10 cellular contexts compared by ENCODE assay signal in genomic region chr9:1619915-1620705, GRCh38.
A peak's percentile ranks its signal among the peaks of the same experiment; 100 is the strongest.
DNase-seq lines count a peak whose midpoint lies in the region; ATAC-seq and TF ChIP-seq lines count a peak whose summit lies in the region.
"Had no signal": no experiment of that assay in that cellular context is flagged by ENCODE, and none has a peak within 500 bp of the region (broad histone marks: within the 10 kb centered on the region; RNA-seq: fewer than 3 reads in every experiment).

No MANE protein-coding gene starts in this region.

- no peaks in the 10 kb centered on the region for H3K36me3 ChIP-seq in parathyroid adenoma (ENCODE audit: control insufficient read depth, insufficient read depth, low read length)
- no peaks in the 10 kb centered on the region for H3K36me3 ChIP-seq in suprapubic skin

- TF ChIP-seq CTCF in parathyroid adenoma (IDR thresholded peaks at IDR 0.05) (peak; percentile 41), suprapubic skin (IDR thresholded peaks at IDR 0.05) (peak in 1 of 2 donors; percentile 25)

- no peaks in the 10 kb centered on the region for H3K9me3 ChIP-seq in parathyroid adenoma (ENCODE audit: control insufficient read depth, low read length)
- H3K9me3 ChIP-seq in suprapubic skin, result no peaks in the 10 kb centered on the region

- H3K27me3 ChIP-seq in parathyroid adenoma (ENCODE audit: control insufficient read depth, insufficient read depth, low read length) (no peaks in the 10 kb centered on the region), suprapubic skin (no peaks in the 10 kb centered on the region)

- peak in 2 of 3 experiments; percentile 5 to 10 for DNase-seq in NCI-H1417 (lab: John Stamatoyannopoulos, UW)
- no peak for DNase-seq in NCI-H1417 treated with DMSO at 0.1 percent for 48 hours (lab: John Stamatoyannopoulos, UW)
- peak; percentile 20 for DNase-seq in NCI-H1694 treated with DMSO at 0.1 percent for 48 hours (lab: John Stamatoyannopoulos, UW)
- peak; percentile 1 for DNase-seq in cerebellum (ENCODE audit: low spot score)
- DNase-seq in activated naive CD4-positive, alpha-beta T cell treated with anti-CD3 and anti-CD28 coated beads, Interleukin-2, amount 10 ng/mL, durations not matched to agents 7 days and 5 days, result no peak
- no peak for DNase-seq in suprapubic skin (ENCODE audit: low spot score in 2 of 2)
- DNase-seq: activated CD4-positive, alpha-beta T cell treated with anti-CD3 and anti-CD28 coated beads for 4 hours had no signal

- CTCF ChIA-PET in activated naive CD4-positive, alpha-beta T cell treated with anti-CD3 and anti-CD28 coated beads, Interleukin-2, amount 10 ng/mL, durations not matched to agents 7 days and 5 days (lab: Charles Lee), result no interaction called here

- ATAC-seq in HG03139 (IDR thresholded peaks at IDR 0.05; ENCODE audit: unreplicated experiment), result no peak
- ATAC-seq: stimulated activated memory B cell treated with anti-CD40 and anti-IgM and Interleukin-4, amounts not matched to agents 10 μg/mL and 1 μg/mL and 100 μg/mL, for 72 hours had no signal

- H3K27ac Mint-ChIP-seq in activated naive CD4-positive, alpha-beta T cell treated with anti-CD3 and anti-CD28 coated beads, Interleukin-2, amount 10 ng/mL, durations not matched to agents 7 days and 5 days, result no peak overlapping the region
- H3K27ac Mint-ChIP-seq: stimulated activated memory B cell treated with anti-CD40 and anti-IgM and Interleukin-4, amounts not matched to agents 10 μg/mL and 1 μg/mL and 100 μg/mL, for 72 hours had no signal

- H3K9me3 Mint-ChIP-seq in activated naive CD4-positive, alpha-beta T cell treated with anti-CD3 and anti-CD28 coated beads, Interleukin-2, amount 10 ng/mL, durations not matched to agents 7 days and 5 days, result no peaks in the 10 kb centered on the region

- H3K4me3 ChIP-seq in parathyroid adenoma (ENCODE audit: low read depth, low read length) (no peak overlapping the region), suprapubic skin (no peak overlapping the region)

- no peaks in the 10 kb centered on the region for H3K79me2 ChIP-seq in parathyroid adenoma

- no peaks in the 10 kb centered on the region for H3K36me3 Mint-ChIP-seq in activated naive CD4-positive, alpha-beta T cell treated with anti-CD3 and anti-CD28 coated beads, Interleukin-2, amount 10 ng/mL, durations not matched to agents 7 days and 5 days
- H3K36me3 Mint-ChIP-seq: stimulated activated memory B cell treated with anti-CD40 and anti-IgM and Interleukin-4, amounts not matched to agents 10 μg/mL and 1 μg/mL and 100 μg/mL, for 72 hours had no signal

- H3K4me1 ChIP-seq in parathyroid adenoma, result no peaks in the 10 kb centered on the region
- H3K4me1 ChIP-seq in suprapubic skin, result no peaks in the 10 kb centered on the region

- H3K4me2 ChIP-seq in parathyroid adenoma (ENCODE audit: low read length), result no peak overlapping the region

- H3K4me1 Mint-ChIP-seq in activated naive CD4-positive, alpha-beta T cell treated with anti-CD3 and anti-CD28 coated beads, Interleukin-2, amount 10 ng/mL, durations not matched to agents 7 days and 5 days, result no peaks in the 10 kb centered on the region
- H3K4me1 Mint-ChIP-seq: stimulated activated memory B cell treated with anti-CD40 and anti-IgM and Interleukin-4, amounts not matched to agents 10 μg/mL and 1 μg/mL and 100 μg/mL, for 72 hours had no signal

- no peaks in the 10 kb centered on the region for H3K27me3 Mint-ChIP-seq in activated naive CD4-positive, alpha-beta T cell treated with anti-CD3 and anti-CD28 coated beads, Interleukin-2, amount 10 ng/mL, durations not matched to agents 7 days and 5 days
- H3K27me3 Mint-ChIP-seq: stimulated activated memory B cell treated with anti-CD40 and anti-IgM and Interleukin-4, amounts not matched to agents 10 μg/mL and 1 μg/mL and 100 μg/mL, for 72 hours had no signal

- no peak for TF ChIP-seq POLR2A in suprapubic skin (IDR thresholded peaks at IDR 0.05)

- H3K9ac ChIP-seq in parathyroid adenoma, result no peak overlapping the region

- no peak overlapping the region for H3K4me3 Mint-ChIP-seq in activated naive CD4-positive, alpha-beta T cell treated with anti-CD3 and anti-CD28 coated beads, Interleukin-2, amount 10 ng/mL, durations not matched to agents 7 days and 5 days
- H3K4me3 Mint-ChIP-seq: stimulated activated memory B cell treated with anti-CD40 and anti-IgM and Interleukin-4, amounts not matched to agents 10 μg/mL and 1 μg/mL and 100 μg/mL, for 72 hours had no signal

- no peak overlapping the region for H2AFZ ChIP-seq in parathyroid adenoma

- 58% methylated on average over 8 of the region's 8 CpGs for WGBS in suprapubic skin

- H3K27ac ChIP-seq in parathyroid adenoma (no peak overlapping the region), suprapubic skin (no peak overlapping the region)

- TF ChIP-seq EP300 in suprapubic skin (IDR thresholded peaks at IDR 0.05), result no peak

Comparison
In these comparisons a context has a peak if more than half of its experiments do, and no peak if none do; other contexts are left out.
1. DNase-seq: peak in NCI-H1417 (2 of 3), NCI-H1694 treated with DMSO at 0.1 percent for 48 hours (single experiment) and cerebellum (single experiment); none in NCI-H1417 treated with DMSO at 0.1 percent for 48 hours (single experiment), activated naive CD4-positive, alpha-beta T cell treated with anti-CD3 and anti-CD28 coated beads, Interleukin-2, amount 10 ng/mL, durations not matched to agents 7 days and 5 days (single experiment) and suprapubic skin (0 of 2).